8 cellular contexts compared by ENCODE assay signal in genomic region chr18:9913526-9914333, GRCh38. TPM values are rescaled to one million over a fixed set of nuclear protein-coding genes. Genes with fewer than 3 reads are reported as not detected.
A peak's percentile ranks its signal among the peaks of the same experiment; 100 is the strongest.
DNase-seq lines count a peak whose midpoint lies in the region; ATAC-seq and TF ChIP-seq lines count a peak whose summit lies in the region.

TSS of gene VAPA (plus strand) at chr18:9914016. CDS start at chr18:9914257, 241 bp downstream.

- peaks cover 11% of the 10 kb centered on the region for H3K27me3 Mint-ChIP-seq in CD4-positive, CD25-positive, alpha-beta regulatory T cell
- no peaks in the 10 kb centered on the region for H3K27me3 Mint-ChIP-seq in dendritic cell treated with granulocyte-macrophage colony-stimulating factor and Interleukin-4, amounts not matched to agents 40 ng/mL and 50 ng/mL, for 4 days

- no peaks in the 10 kb centered on the region for H3K36me3 ChIP-seq in CD4-positive, CD25-positive, alpha-beta regulatory T cell (ENCODE audit: control insufficient read depth, insufficient read depth, low read length)
- H3K36me3 ChIP-seq in left lung = no peaks in the 10 kb centered on the region

- TF ChIP-seq CTCF in left lung (IDR thresholded peaks at IDR 0.05) = no peak

- peak; percentile 89 to 98 (median 97) for DNase-seq in CD4-positive, CD25-positive, alpha-beta regulatory T cell
- peak; percentile 94 for DNase-seq in NCI-H774 (lab: John Stamatoyannopoulos, UW)
- peak; percentile 89 for DNase-seq in activated CD4-positive, alpha-beta T cell treated with anti-CD3 and anti-CD28 coated beads, Interleukin-2, amount 50 U/mL, for 4 hours
- peak; percentile 96 to 99 for DNase-seq in left lung
- peak; percentile 91 for DNase-seq in stimulated activated CD4-positive, alpha-beta T cell treated with anti-CD3 and anti-CD28 coated beads, Interleukin-2, amount 100 ng/mL, for 4 hours (ENCODE audit: low read depth)

- peaks cover 43% of the 10 kb centered on the region for H3K4me1 ChIP-seq in CD4-positive, CD25-positive, alpha-beta regulatory T cell (ENCODE audit: control insufficient read depth, insufficient read depth, low read length, poor library complexity, severe bottlenecking)
- H3K4me1 ChIP-seq in left lung = peaks cover 12 to 35% of the 10 kb centered on the region in 2 donors

- H3K4me1 Mint-ChIP-seq in CD4-positive, CD25-positive, alpha-beta regulatory T cell = peaks cover 22 to 31% (median 27%) of the 10 kb centered on the region in 4 donors
- peaks cover 43% of the 10 kb centered on the region for H3K4me1 Mint-ChIP-seq in dendritic cell treated with granulocyte-macrophage colony-stimulating factor and Interleukin-4, amounts not matched to agents 40 ng/mL and 50 ng/mL, for 4 days (ENCODE audit: low read depth)

- H3K9me3 ChIP-seq in CD4-positive, CD25-positive, alpha-beta regulatory T cell (ENCODE audit: control insufficient read depth in 2 of 2, low read length in 2 of 2) = no peaks in the 10 kb centered on the region
- H3K9me3 ChIP-seq in left lung = no peaks in the 10 kb centered on the region

- ATAC-seq in CD4-positive, CD25-positive, alpha-beta regulatory T cell (ENCODE audit: low read depth in 2 of 2) = peak; percentile 85 to 87
- ATAC-seq in GM19438 (IDR thresholded peaks at IDR 0.05; ENCODE audit: low read depth, unreplicated experiment) (peak; percentile 82), HG03571 (IDR thresholded peaks at IDR 0.05; ENCODE audit: unreplicated experiment) (peak; percentile 85), left lung (peak; percentile 92)

- peak within 1 kb of the TSS; percentile 88 for H3K4me3 ChIP-seq in CD4-positive, CD25-positive, alpha-beta regulatory T cell (ENCODE audit: low read depth, low read length)
- peak within 1 kb of the TSS; percentile 73 to 86 for H3K4me3 ChIP-seq in left lung

- H3K4me3 Mint-ChIP-seq in CD4-positive, CD25-positive, alpha-beta regulatory T cell = peak within 1 kb of the TSS; percentile 93 to 99 (median 96)
- H3K4me3 Mint-ChIP-seq in dendritic cell treated with granulocyte-macrophage colony-stimulating factor and Interleukin-4, amounts not matched to agents 40 ng/mL and 50 ng/mL, for 4 days = peak within 1 kb of the TSS; percentile 91

- H3K27ac ChIP-seq in CD4-positive, CD25-positive, alpha-beta regulatory T cell (ENCODE audit: insufficient read depth, low read length, poor library complexity, severe bottlenecking) = peak within 1 kb of the TSS; percentile 94
- peak within 1 kb of the TSS; percentile 99 for H3K27ac ChIP-seq in left lung

- peaks cover 9% of the 10 kb centered on the region for H3K27me3 ChIP-seq in CD4-positive, CD25-positive, alpha-beta regulatory T cell (ENCODE audit: control insufficient read depth, insufficient read depth, low read length)
- H3K27me3 ChIP-seq in left lung = no peaks in the 10 kb centered on the region

- intact Hi-C loops in dendritic cell treated with granulocyte-macrophage colony-stimulating factor and Interleukin-4, amounts not matched to agents 40 ng/mL and 50 ng/mL, for 4 days (cut with micrococcal nuclease) = loop anchor here (5.0 to 10.0 kb wide), 3 partner anchors 206 to 614 kb away; partner anchors contain the start of genes NAPG, PPP4R1 and RAB31
- intact Hi-C loops in left lung (cut with DNase I) = no loop called here

- peak within 1 kb of the TSS; percentile 93 to 97 (median 93) for H3K27ac Mint-ChIP-seq in CD4-positive, CD25-positive, alpha-beta regulatory T cell
- peak within 1 kb of the TSS; percentile 95 for H3K27ac Mint-ChIP-seq in dendritic cell treated with granulocyte-macrophage colony-stimulating factor and Interleukin-4, amounts not matched to agents 40 ng/mL and 50 ng/mL, for 4 days

- peaks cover 0 to 1% (median 0%) of the 10 kb centered on the region in 7 donors for H3K9me3 Mint-ChIP-seq in CD4-positive, CD25-positive, alpha-beta regulatory T cell
- H3K9me3 Mint-ChIP-seq in dendritic cell treated with granulocyte-macrophage colony-stimulating factor and Interleukin-4, amounts not matched to agents 40 ng/mL and 50 ng/mL, for 4 days = no peaks in the 10 kb centered on the region

- no peaks in the 10 kb centered on the region for H3K36me3 Mint-ChIP-seq in CD4-positive, CD25-positive, alpha-beta regulatory T cell
- H3K36me3 Mint-ChIP-seq in dendritic cell treated with granulocyte-macrophage colony-stimulating factor and Interleukin-4, amounts not matched to agents 40 ng/mL and 50 ng/mL, for 4 days (ENCODE audit: low read depth) = peaks cover 6% of the 10 kb centered on the region

RNA-seq across cellular contexts. Expression of gene VAPA, which starts in this region (rescaled TPM):
- total RNA-seq in CD4-positive, CD25-positive, alpha-beta regulatory T cell = 163 TPM
- polyA plus RNA-seq in CD4-positive, CD25-positive, alpha-beta regulatory T cell = 100 to 1,000 TPM; 253 to 286 (median 269) TPM
- 100 to 1,000 TPM; 197 to 214 TPM for total RNA-seq in left lung

Comparison
In these comparisons a context has a peak if more than half of its experiments do, and no peak if none do; other contexts are left out.
1. Peak in every context shown above with its lines: DNase-seq, ATAC-seq, H3K4me3 ChIP-seq and H3K27ac ChIP-seq.